In the genomic region with DNA sequence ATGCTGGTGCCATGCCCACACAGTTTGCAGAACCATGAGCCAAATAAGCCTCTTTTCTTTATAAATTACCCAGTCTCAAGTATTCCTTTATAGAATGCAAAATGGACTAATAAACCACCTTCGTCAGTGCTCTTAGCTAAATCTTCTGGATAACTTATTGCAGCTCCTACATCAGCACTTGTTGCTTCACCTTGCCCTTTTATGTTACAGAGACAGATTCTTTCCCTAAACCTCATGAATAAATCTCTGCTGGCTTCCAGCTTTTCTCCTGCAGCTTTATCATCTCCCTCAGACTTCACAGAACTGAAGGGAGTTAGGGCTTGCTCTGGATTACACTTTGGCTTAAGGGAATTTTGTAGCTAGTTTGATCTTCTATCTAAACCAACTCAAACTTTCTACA, we compare ENCODE assay signal across 27 cellular contexts.
"Had no signal": no experiment of that assay in that cellular context is flagged by ENCODE, and none has a peak within 500 bp of the region (broad histone marks: within the 10 kb centered on the region; RNA-seq: fewer than 3 reads in every experiment).

No MANE protein-coding gene starts in this region.

- H3K36me3 ChIP-seq: uterus had no signal

- H3K27ac Mint-ChIP-seq: activated CD4-positive, alpha-beta T cell treated with anti-CD3 and anti-CD28 coated beads, Interleukin-2, amount 10 ng/mL, durations not matched to agents 7 days and 5 days; activated CD8-positive, alpha-beta T cell treated with anti-CD3 and anti-CD28 coated beads, Interleukin-2, amount 10 ng/mL, durations not matched to agents 7 days and 5 days; activated naive CD4-positive, alpha-beta T cell treated with anti-CD3 and anti-CD28 coated beads, Interleukin-2, amount 50 U/mL, for 24 hours; stimulated activated memory B cell treated with anti-CD40 and anti-IgM and Interleukin-4, amounts not matched to agents 10 μg/mL and 1 μg/mL and 100 μg/mL, for 72 hours had no signal

- H3K9me3 Mint-ChIP-seq: activated naive CD4-positive, alpha-beta T cell treated with anti-CD3 and anti-CD28 coated beads, Interleukin-2, amount 50 U/mL, for 24 hours; immature natural killer cell; stimulated activated memory B cell treated with anti-CD40 and anti-IgM and Interleukin-4, amounts not matched to agents 10 μg/mL and 1 μg/mL and 100 μg/mL, for 72 hours had no signal

- ATAC-seq: activated CD8-positive, alpha-beta T cell treated with anti-CD3 and anti-CD28 coated beads, Interleukin-2, amount 10 ng/mL, durations not matched to agents 7 days and 5 days; esophagus mucosa; left lobe of liver; lower lobe of right lung; sciatic nerve; stimulated activated memory B cell treated with anti-CD40 and anti-IgM and Interleukin-4, amounts not matched to agents 10 μg/mL and 1 μg/mL and 100 μg/mL, for 72 hours had no signal

- DNase-seq: activated CD4-positive, alpha-beta T cell treated with anti-CD3 and anti-CD28 coated beads, Interleukin-2, amount 10 ng/mL, durations not matched to agents 7 days and 5 days; activated CD4-positive, CD25-positive, alpha-beta regulatory T cell treated with anti-CD3 and anti-CD28 coated beads, Interleukin-2, amount 50 U/mL, for 72 hours; activated CD8-positive, alpha-beta T cell treated with anti-CD3 and anti-CD28 coated beads, Interleukin-2, amount 10 ng/mL, durations not matched to agents 7 days and 5 days; activated gamma-delta T cell treated with Interleukin-2 at 50 U/mL for 16 hours; activated T-cell treated with anti-CD3 and anti-CD28 coated beads, Interleukin-2, amount 50 U/mL, for 1 hour; aorta; brain microvascular endothelial cell; effector CD4-positive, alpha-beta T cell; foreskin melanocyte; glutamatergic neuron; immature natural killer cell; lower lobe of right lung; midbrain; nephron progenitor cell; nucleus accumbens; stimulated activated CD4-positive, alpha-beta T cell treated with anti-CD3 and anti-CD28 coated beads, Interleukin-15, amount 100 ng/mL, for 24 hours; transverse colon; uterus had no signal

- H3K27me3 ChIP-seq: brain microvascular endothelial cell, hepatocyte, transverse colon, uterus had no signal

- H3K4me3 ChIP-seq: hepatocyte, lower lobe of right lung, smooth muscle cell, transverse colon, uterus had no signal

- H3K27ac ChIP-seq: brain microvascular endothelial cell, hepatocyte, lower lobe of right lung, transverse colon, uterus, VCaP had no signal

- H3K9me3 ChIP-seq: lower lobe of right lung, transverse colon, uterus had no signal

- H3K4me1 ChIP-seq: uterus had no signal

- H3K27me3 Mint-ChIP-seq: activated CD4-positive, alpha-beta T cell treated with anti-CD3 and anti-CD28 coated beads, Interleukin-2, amount 10 ng/mL, durations not matched to agents 7 days and 5 days; activated naive CD4-positive, alpha-beta T cell treated with anti-CD3 and anti-CD28 coated beads, Interleukin-2, amount 50 U/mL, for 24 hours; stimulated activated memory B cell treated with anti-CD40 and anti-IgM and Interleukin-4, amounts not matched to agents 10 μg/mL and 1 μg/mL and 100 μg/mL, for 72 hours had no signal

- FAIRE-seq: endothelial cell of umbilical vein had no signal

- H3K4me3 Mint-ChIP-seq: activated CD4-positive, alpha-beta T cell treated with anti-CD3 and anti-CD28 coated beads, Interleukin-2, amount 10 ng/mL, durations not matched to agents 7 days and 5 days; activated CD8-positive, alpha-beta T cell treated with anti-CD3 and anti-CD28 coated beads, Interleukin-2, amount 10 ng/mL, durations not matched to agents 7 days and 5 days; activated naive CD4-positive, alpha-beta T cell treated with anti-CD3 and anti-CD28 coated beads, Interleukin-2, amount 50 U/mL, for 24 hours; immature natural killer cell; nephron progenitor cell; stimulated activated memory B cell treated with anti-CD40 and anti-IgM and Interleukin-4, amounts not matched to agents 10 μg/mL and 1 μg/mL and 100 μg/mL, for 72 hours had no signal
